In the genomic region with DNA sequence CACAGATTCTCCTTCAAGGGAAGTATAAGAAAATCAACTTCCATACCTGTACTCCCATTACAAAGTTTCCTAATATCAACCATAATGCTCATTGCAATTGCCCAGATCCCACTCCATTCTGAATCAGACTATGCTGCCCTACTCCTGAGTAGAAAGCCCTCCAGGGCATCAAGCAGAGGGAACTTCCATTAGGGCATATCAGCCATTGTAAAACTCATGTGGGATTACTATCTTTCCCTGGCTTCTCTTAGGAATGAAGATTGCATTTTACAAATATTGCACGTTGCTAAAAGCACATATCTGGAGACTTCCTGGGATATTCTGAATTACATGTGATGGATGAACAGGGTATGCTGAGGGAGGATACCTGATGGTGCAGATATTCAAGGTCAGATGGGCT, we compare ENCODE assay signal across 11 cellular contexts.
"Had no signal": no experiment of that assay in that cellular context is flagged by ENCODE, and none has a peak within 500 bp of the region (broad histone marks: within the 10 kb centered on the region; RNA-seq: fewer than 3 reads in every experiment).

No MANE protein-coding gene starts in this region.

- H3K27ac ChIP-seq: GM23248 had no signal

- FAIRE-seq: H1, H54 had no signal

- H2AFZ ChIP-seq: GM23248, GM23338 had no signal

- H3K9ac ChIP-seq: GM23248 had no signal

- H3K4me3 ChIP-seq: GM23248, GM23338, HAP-1 had no signal

- ATAC-seq: GM23338, HCT116 had no signal

- H3K36me3 ChIP-seq: HAP-1 had no signal

- H3K9me3 ChIP-seq: HAP-1 had no signal

- H3K4me1 ChIP-seq: HAP-1 had no signal

- DNase-seq: GM23248, GOT3, H7, H9, HCEC 1CT, HFFc6 had no signal

- H3K4me2 ChIP-seq: GM23338 had no signal
